Comparison of ENCODE assay signal across 8 cellular contexts in genomic region chr12:81610955-81611889, GRCh38.
DNase-seq lines count a peak whose midpoint lies in the region; ATAC-seq and TF ChIP-seq lines count a peak whose summit lies in the region.

No MANE protein-coding gene starts in this region.

- no peaks in the 10 kb centered on the region for H3K36me3 ChIP-seq in endodermal cell (ENCODE audit: control insufficient read depth, insufficient read depth, low read length)

- peak; percentile 86 for ATAC-seq in GM19351 (IDR thresholded peaks at IDR 0.05; ENCODE audit: unreplicated experiment)

- H3K27me3 Mint-ChIP-seq in endodermal cell (ENCODE audit: insufficient read depth) = peaks cover 7% of the 10 kb centered on the region

- in situ Hi-C loops in Caki2 (cut with HindIII; ENCODE audit: low pct_unique_long_range_greater_than_20kb, low sequenced_read_pairs) = no loop called here

- peaks cover 42% of the 10 kb centered on the region for H3K27me3 ChIP-seq in endodermal cell (ENCODE audit: control insufficient read depth, insufficient read depth, low read length, poor library complexity, severe bottlenecking)

- H3K4me1 Mint-ChIP-seq in endodermal cell = peaks cover 9% of the 10 kb centered on the region

- H3K9ac ChIP-seq in endodermal cell (ENCODE audit: extremely low read depth, low read length, poor library complexity, severe bottlenecking) = no peak overlapping the region

- no peak overlapping the region for H3K4me3 Mint-ChIP-seq in endodermal cell

- DNase-seq in Caki2 (ENCODE audit: low read depth) = peak; percentile 50
- DNase-seq in endodermal cell = peak; percentile 68
- no peak for DNase-seq in GF-D8 (lab: John Stamatoyannopoulos, UW)
- DNase-seq in activated CD4-positive, alpha-beta T cell treated with anti-CD3 and anti-CD28 coated beads for 4 hours = no peak
- no peak for DNase-seq in GM19240 (ENCODE audit: insufficient read length, low spot score)
- DNase-seq in stimulated activated CD4-positive, alpha-beta T cell treated with anti-CD3 and anti-CD28 coated beads, Interleukin-1b, Interleukin-23, amount 100 ng/mL, for 48 hours = no peak

- H3K9me3 ChIP-seq in endodermal cell (ENCODE audit: control insufficient read depth, low read length) = no peaks in the 10 kb centered on the region

- H3K4me1 ChIP-seq in endodermal cell (ENCODE audit: control insufficient read depth, insufficient read depth, low read length) = no peaks in the 10 kb centered on the region

- no peak overlapping the region for H3K4me3 ChIP-seq in endodermal cell (ENCODE audit: low read length)

- TF ChIP-seq CTCF in LNCAP (IDR thresholded peaks at IDR 0.05) (peak; percentile 55), endodermal cell (conservative IDR thresholded peaks at IDR 0.05) (peak; percentile 69)

- no peak overlapping the region for H3K27ac ChIP-seq in endodermal cell (ENCODE audit: low read depth, low read length)

- WGBS in endodermal cell (ENCODE audit: insufficient coverage in 1 of 2, insufficient read length in 1 of 2), 2 experiments = 85 to 90% methylated on average over 2 to 18 of the region's 18 CpGs

- no peaks in the 10 kb centered on the region for H3K36me3 Mint-ChIP-seq in endodermal cell (ENCODE audit: low read depth)

- H3K9me3 Mint-ChIP-seq in endodermal cell = no peaks in the 10 kb centered on the region

- no peak overlapping the region for H3K27ac Mint-ChIP-seq in endodermal cell

Comparison
In these comparisons a context has a peak if more than half of its experiments do, and no peak if none do; other contexts are left out.
1. DNase-seq: peak in Caki2 (single experiment) and endodermal cell (single experiment); none in GF-D8 (single experiment), activated CD4-positive, alpha-beta T cell treated with anti-CD3 and anti-CD28 coated beads for 4 hours (0 of 2), GM19240 (single experiment) and stimulated activated CD4-positive, alpha-beta T cell treated with anti-CD3 and anti-CD28 coated beads, Interleukin-1b, Interleukin-23, amount 100 ng/mL, for 48 hours (single experiment).